In the genomic region with DNA sequence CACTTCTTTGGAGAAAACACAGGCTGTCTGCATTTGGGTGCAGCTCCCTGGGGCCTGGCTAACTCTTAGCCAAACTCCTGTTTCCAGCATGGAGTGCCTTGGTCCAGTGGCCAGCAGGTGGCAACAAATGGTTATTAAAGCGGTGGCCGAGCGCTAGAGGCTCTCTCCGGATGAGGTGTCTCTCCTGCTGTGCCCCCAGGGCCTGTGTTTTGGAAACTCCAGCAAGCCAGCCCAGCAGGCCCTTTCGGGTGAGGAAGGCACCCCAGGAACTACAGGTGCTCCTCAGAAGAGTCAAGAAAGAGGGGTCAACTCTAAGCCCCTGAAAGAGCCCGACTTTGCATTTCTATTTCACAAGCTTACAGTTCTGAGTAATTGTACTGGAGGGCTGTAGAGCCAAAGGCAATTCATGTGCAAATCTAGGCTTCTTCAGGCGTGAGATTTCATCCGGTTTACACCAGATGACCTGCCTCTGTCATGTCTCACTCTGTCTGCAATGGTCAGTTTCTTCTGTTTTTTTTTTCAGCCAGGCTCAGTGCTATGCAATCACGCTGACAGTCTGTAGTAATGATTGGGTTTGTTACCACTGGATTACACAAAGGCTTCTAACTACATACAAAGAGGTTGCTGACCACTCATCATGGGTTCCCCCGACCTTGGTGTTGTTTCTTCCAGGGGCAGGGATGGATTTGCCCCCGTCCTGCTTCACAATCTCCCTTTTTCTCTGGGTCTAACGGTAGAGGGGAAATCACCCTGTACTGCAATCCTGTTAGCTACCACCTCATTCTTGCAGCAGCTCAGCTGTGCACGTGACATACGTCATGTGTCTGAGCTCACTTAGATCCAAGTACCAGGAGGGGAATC, we compare ENCODE assay signal across 8 cellular contexts. TPM values are rescaled to one million over a fixed set of nuclear protein-coding genes. Genes with fewer than 3 reads are reported as not detected.
A peak's percentile ranks its signal among the peaks of the same experiment; 100 is the strongest.
DNase-seq lines count a peak whose midpoint lies in the region; ATAC-seq and TF ChIP-seq lines count a peak whose summit lies in the region.

No MANE protein-coding gene starts in this region.

- no peaks in the 10 kb centered on the region for H3K36me3 ChIP-seq in MG63
- H3K36me3 ChIP-seq in SU-DHL-6 (ENCODE audit: low read length) = no peaks in the 10 kb centered on the region
- H3K36me3 ChIP-seq in kidney epithelial cell (ENCODE audit: control insufficient read depth, insufficient read depth, low read length) = no peaks in the 10 kb centered on the region

- no peaks in the 10 kb centered on the region for H3K27me3 Mint-ChIP-seq in chondrocyte (ENCODE audit: low read depth)

- ATAC-seq in GM21825 (IDR thresholded peaks at IDR 0.05; ENCODE audit: unreplicated experiment) = peak; percentile 76

- H3K4me2 ChIP-seq in SU-DHL-6 (ENCODE audit: low read depth, low read length, poor library complexity, severe bottlenecking) = no peak overlapping the region

- H4K20me1 ChIP-seq in SU-DHL-6 (ENCODE audit: low read depth, low read length) = no peaks in the 10 kb centered on the region

- H3K27ac Mint-ChIP-seq in chondrocyte (ENCODE audit: unreplicated experiment) = peak overlapping the region; percentile 98

- no peaks in the 10 kb centered on the region for H3K27me3 ChIP-seq in MG63
- no peaks in the 10 kb centered on the region for H3K27me3 ChIP-seq in SU-DHL-6 (ENCODE audit: low read length)
- no peaks in the 10 kb centered on the region for H3K27me3 ChIP-seq in kidney epithelial cell (ENCODE audit: control insufficient read depth, insufficient read depth, low read length)

- no peak overlapping the region for H3K9ac ChIP-seq in SU-DHL-6 (ENCODE audit: low read length)

- no peaks in the 10 kb centered on the region for H3K36me3 Mint-ChIP-seq in chondrocyte (ENCODE audit: low read depth)

- peak; percentile 36 for TF ChIP-seq CTCF in SU-DHL-6 (IDR thresholded peaks at IDR 0.05; ENCODE audit: insufficient read depth, low read length, poor library complexity, severe bottlenecking)
- peak; percentile 97 for TF ChIP-seq CTCF in chondrocyte (IDR thresholded peaks at IDR 0.05)
- TF ChIP-seq CTCF in kidney epithelial cell (IDR thresholded peaks at IDR 0.05; ENCODE audit: insufficient read depth, low read length, poor library complexity, severe bottlenecking) = peak; percentile 86

- peak; percentile 75 for DNase-seq in DMS53 treated with DMSO at 0.1 percent for 48 hours (lab: John Stamatoyannopoulos, UW; ENCODE audit: unreplicated experiment)
- DNase-seq in MG63 = peak; percentile 71
- no peak for DNase-seq in chondrocyte (ENCODE audit: low spot score)
- no peak for DNase-seq in kidney epithelial cell (ENCODE audit: low read depth)
- DNase-seq in stimulated activated CD4-positive, alpha-beta T cell treated with anti-CD3 and anti-CD28 coated beads, Interleukin-1b, Interleukin-23, amount 100 ng/mL, for 48 hours = peak; percentile 46
- no peak for DNase-seq in T-helper 9 cell

- peaks cover 61% of the 10 kb centered on the region for H3K4me1 Mint-ChIP-seq in chondrocyte (ENCODE audit: low read depth)

- no peak overlapping the region for H3K27ac ChIP-seq in SU-DHL-6 (ENCODE audit: low read depth, low read length)

- H3K9me3 ChIP-seq in MG63 (no peaks in the 10 kb centered on the region), SU-DHL-6 (ENCODE audit: insufficient read depth, low read length) (no peaks in the 10 kb centered on the region)

- H2AFZ ChIP-seq in SU-DHL-6 (ENCODE audit: low read depth, low read length, severe bottlenecking) = peak overlapping the region; percentile 31

- no peaks in the 10 kb centered on the region for H3K79me2 ChIP-seq in SU-DHL-6 (ENCODE audit: insufficient read depth, low read length)

- H3K9me3 Mint-ChIP-seq in chondrocyte (ENCODE audit: low read depth) = no peaks in the 10 kb centered on the region

- H3F3A ChIP-seq in SU-DHL-6 (ENCODE audit: insufficient read depth) = no peaks in the 10 kb centered on the region

- no peak overlapping the region for H3K4me3 Mint-ChIP-seq in chondrocyte (ENCODE audit: unreplicated experiment)

- H3K9me2 ChIP-seq in SU-DHL-6 (replicated peaks; ENCODE audit: insufficient read depth, low read length) = no peaks in the 10 kb centered on the region

- H3K4me3 ChIP-seq in MG63 (no peak overlapping the region), SU-DHL-6 (ENCODE audit: insufficient read depth, low read length, poor library complexity, severe bottlenecking) (no peak overlapping the region), kidney epithelial cell (ENCODE audit: low read depth, low read length) (no peak overlapping the region)

RNA-seq across cellular contexts. Expression of gene CHRNA1, which starts 7.6 kb away (rescaled TPM):
- total RNA-seq in MG63 (2014; rRNA removed; shearing (Covaris generic); ENCODE audit: low replicate concordance) = not detected in 2 replicates
- total RNA-seq in chondrocyte (0.30 to 1.3 TPM (median 0.38 TPM) in 3 replicates), kidney epithelial cell (0.34 TPM in 1 of 2 replicates, not detected in the other)

Comparison
In these comparisons a context has a peak if more than half of its experiments do, and no peak if none do; other contexts are left out.
1. DNase-seq: peak in DMS53 treated with DMSO at 0.1 percent for 48 hours (single experiment), MG63 (single experiment) and stimulated activated CD4-positive, alpha-beta T cell treated with anti-CD3 and anti-CD28 coated beads, Interleukin-1b, Interleukin-23, amount 100 ng/mL, for 48 hours (single experiment); none in chondrocyte (single experiment), kidney epithelial cell (single experiment) and T-helper 9 cell (single experiment).
2. CTCF ChIP-seq: peak in every context shown above with its lines; median percentile 97 in chondrocyte; 86 in kidney epithelial cell; 36 in SU-DHL-6.